Comparison of ENCODE assay signal across 9 cellular contexts in genomic region chr1:41332161-41332560, GRCh38. TPM values are rescaled to one million over a fixed set of nuclear protein-coding genes. Genes with fewer than 3 reads are reported as not detected.
DNase-seq lines count a peak whose midpoint lies in the region; TF ChIP-seq lines count a peak whose summit lies in the region.
"Not testable (repeated sequence)": the region's sequence is repeated elsewhere in the genome, so short reads cannot be mapped to it uniquely, and the experiment has no call there.
"Had no signal": no experiment of that assay in that cellular context is flagged by ENCODE, and none has a peak within 500 bp of the region (broad histone marks: within the 10 kb centered on the region; RNA-seq: fewer than 3 reads in every experiment).

No MANE protein-coding gene starts in this region.

- H2BK12ac ChIP-seq in trophoblast cell (ENCODE audit: low read length) = not testable (repeated sequence)

- not testable (repeated sequence) for H3K14ac ChIP-seq in trophoblast cell (ENCODE audit: low read length)

- H4K8ac ChIP-seq in trophoblast cell (ENCODE audit: low read depth, low read length) = peak overlapping the region; percentile 39

- TF ChIP-seq POLR2A in esophagus muscularis mucosa (IDR thresholded peaks at IDR 0.05; ENCODE audit: low read depth); lower leg skin (IDR thresholded peaks at IDR 0.05): not testable (repeated sequence)

- H3K79me1 ChIP-seq in trophoblast cell (ENCODE audit: low read length) = not testable (repeated sequence)

- H3K18ac ChIP-seq in trophoblast cell (ENCODE audit: low read length) = not testable (repeated sequence)

- TF ChIP-seq CTCF in PC-9 (conservative IDR thresholded peaks at IDR 0.05); esophagus muscularis mucosa (IDR thresholded peaks at IDR 0.05); lower leg skin (IDR thresholded peaks at IDR 0.05): not testable (repeated sequence)

- intact Hi-C loops in PC-9 (cut with micrococcal nuclease; ENCODE audit: unreplicated experiment); esophagus muscularis mucosa (cut with DNase I); lower leg skin (cut with DNase I; ENCODE audit: low total_unique reads): not testable (repeated sequence)

- not testable (repeated sequence) for BruUV-seq in PC-9 (replicated peaks; lab: Mats Ljungman, UMichigan)

- not testable (repeated sequence) for H3F3A ChIP-seq in PC-9 (ENCODE audit: insufficient read depth, low read depth)

- peak overlapping the region; percentile 23 for H2BK120ac ChIP-seq in trophoblast cell (ENCODE audit: insufficient read depth, low read length, poor library complexity)

- H2AFZ ChIP-seq in PC-9; trophoblast cell (ENCODE audit: insufficient read depth, low read length, poor library complexity): not testable (repeated sequence)

- H3K27ac ChIP-seq in BLaER1; PC-9; esophagus muscularis mucosa (replicated peaks in 1 of 4); trophoblast cell (ENCODE audit: low read depth, low read length): not testable (repeated sequence)

- not testable (repeated sequence) for H3K9ac ChIP-seq in BLaER1; trophoblast cell (ENCODE audit: low read length)

- H4K91ac ChIP-seq in trophoblast cell (ENCODE audit: low read depth, low read length) = peak overlapping the region; percentile 32

- CTCF ChIA-PET in PC-9 (lab: Charles Lee) = not testable (repeated sequence)

- POLR2A ChIA-PET in PC-9 (lab: Charles Lee; ENCODE audit: unreplicated experiment) = interaction anchor here (0.6 kb wide), 2 partner anchors 23 to 527 kb away, joined by 3 to 6 read pairs; no protein-coding TSS in a partner anchor

- not testable (repeated sequence) for H4K20me1 ChIP-seq in BLaER1; PC-9 (ENCODE audit: insufficient read depth)

- not testable (repeated sequence) for H3K36me3 ChIP-seq in BLaER1; PC-9 (ENCODE audit: low read depth); esophagus muscularis mucosa; trophoblast cell (ENCODE audit: control insufficient read depth in 1 of 2, insufficient read depth in 2 of 2, low read length in 2 of 2)

- H3K4me2 ChIP-seq in BLaER1 (peak overlapping the region; percentile 84), PC-9 (0 out of 2 replicates have a peak overlapping the region, but pooled peaks have one; percentile 21)
- H3K4me2 ChIP-seq in trophoblast cell (ENCODE audit: low read length) = not testable (repeated sequence)

- not testable (repeated sequence) for H3K4ac ChIP-seq in trophoblast cell (ENCODE audit: low read depth, low read length)

- not testable (repeated sequence) for DNase-seq in PC-9, trophoblast cell
- DNase-seq in activated CD8-positive, alpha-beta memory T cell treated with anti-CD3 and anti-CD28 coated beads for 24 hours = peak; percentile 30
- DNase-seq in esophagus muscularis mucosa (ENCODE audit: extremely low spot score) (peak; percentile 21), lower leg skin (ENCODE audit: low spot score in 2 of 2) (peak; percentile 1 to 54), ureter (ENCODE audit: low spot score) (peak; percentile 25)

- not testable (repeated sequence) for H3K79me2 ChIP-seq in PC-9 (ENCODE audit: low read depth); trophoblast cell (ENCODE audit: control insufficient read depth, insufficient read depth, low read length, poor library complexity)

- not testable (repeated sequence) for H2BK5ac ChIP-seq in trophoblast cell (ENCODE audit: low read depth, low read length, poor library complexity)

- WGBS in esophagus muscularis mucosa = 97% methylated on average over 6 of the region's 6 CpGs
- WGBS in lower leg skin, 2 donors = 97 to 98% methylated on average over 6 of the region's 6 CpGs
- WGBS in trophoblast cell (ENCODE audit: extremely low coverage, insufficient coverage, insufficient read length) = no CpG with 5 or more reads among the region's 6 CpGs

- H3K23ac ChIP-seq in trophoblast cell (ENCODE audit: low read length) = not testable (repeated sequence)

- H3K9me2 ChIP-seq in PC-9 (ENCODE audit: insufficient read depth) = not testable (repeated sequence)

- H3K4me1 ChIP-seq in BLaER1 (peaks cover 56% of the 10 kb centered on the region), PC-9 (replicated peaks; ENCODE audit: insufficient read depth) (peaks cover 18% of the 10 kb centered on the region)
- not testable (repeated sequence) for H3K4me1 ChIP-seq in esophagus muscularis mucosa; trophoblast cell (ENCODE audit: control insufficient read depth in 1 of 2, insufficient read depth in 2 of 2, low read length in 2 of 2)

- not testable (repeated sequence) for H4K12ac ChIP-seq in trophoblast cell (ENCODE audit: low read depth, low read length)

- TF ChIP-seq EP300 in esophagus muscularis mucosa (IDR thresholded peaks at IDR 0.05) = not testable (repeated sequence)

- not testable (repeated sequence) for H3K27me3 ChIP-seq in BLaER1; PC-9 (ENCODE audit: insufficient read depth, low read depth); esophagus muscularis mucosa; trophoblast cell (ENCODE audit: insufficient read depth, low read length)

- H2AK5ac ChIP-seq in trophoblast cell (ENCODE audit: low read length) = not testable (repeated sequence)

- not testable (repeated sequence) for H3K4me3 ChIP-seq in BLaER1; PC-9; esophagus muscularis mucosa; lower leg skin (ENCODE audit: low read depth, poor library complexity, severe bottlenecking); trophoblast cell (ENCODE audit: low read depth, low read length)

- not testable (repeated sequence) for H3K9me3 ChIP-seq in BLaER1; PC-9 (ENCODE audit: insufficient read depth, low read depth); esophagus muscularis mucosa; trophoblast cell (ENCODE audit: insufficient read depth, low read depth, low read length)

RNA-seq across cellular contexts. Expression of gene FOXO6, which starts 29.1 kb away (rescaled TPM):
- total RNA-seq in PC-9 (2021) = 9.0 and 17.5 TPM in 2 replicates
- total RNA-seq in esophagus muscularis mucosa = 1 to 10 TPM in 1 of 4 donors, under 1 TPM in 3; 0.33 to 1.3 (median 0.53) TPM
- total RNA-seq in lower leg skin = 1 to 10 TPM in 3 of 4 donors, under 1 TPM in 1; 0.15 to 3.5 (median 1.5) TPM
- 119 and 130 TPM in 2 replicates for polyA plus RNA-seq in trophoblast cell (2013)
- total RNA-seq in ureter = 8.6 TPM
- total RNA-seq: CD4-positive, alpha-beta memory T cell had no signal
- polyA plus RNA-seq: AG04450; CD4-positive, alpha-beta memory T cell had no signal
